In genomic region chr16:28998837-28999236, GRCh38 we compare ENCODE assay signal across 31 cellular contexts.
"Had no signal": no experiment of that assay in that cellular context is flagged by ENCODE, and none has a peak within 500 bp of the region (broad histone marks: within the 10 kb centered on the region; RNA-seq: fewer than 3 reads in every experiment).

No MANE protein-coding gene starts in this region.

- H3K4me1 Mint-ChIP-seq: brain, nephron had no signal

- H3K36me3 ChIP-seq: ascending aorta, cardiac muscle cell, colonic mucosa, esophagus squamous epithelium, heart right ventricle, left lung, ovary, sigmoid colon, uterus, WERI-Rb-1 had no signal

- H3K27ac ChIP-seq: ascending aorta, cardiac muscle cell, colonic mucosa, epithelial cell of prostate, esophagus squamous epithelium, heart right ventricle, left lung, ovary, sigmoid colon, uterus, WERI-Rb-1 had no signal

- H3K27ac Mint-ChIP-seq: brain; nephron; progenitor cell of endocrine pancreas; stimulated activated memory B cell treated with anti-CD40 and anti-IgM and Interleukin-4, amounts not matched to agents 10 μg/mL and 1 μg/mL and 100 μg/mL, for 72 hours; type B pancreatic cell had no signal

- DNase-seq: activated CD4-positive, alpha-beta T cell treated with anti-CD3 and anti-CD28 coated beads for 48 hours; activated CD4-positive, alpha-beta T cell treated with anti-CD3 and anti-CD28 coated beads, Interleukin-2, amount 50 U/mL, for 48 hours; activated CD8-positive, alpha-beta memory T cell treated with anti-CD3 and anti-CD28 coated beads for 24 hours; cerebellar nuclear complex; colonic mucosa; effector CD8-positive, alpha-beta T cell; esophagus squamous epithelium; foreskin melanocyte; heart right ventricle; left lung; mucosa of descending colon; ovary; sigmoid colon; small intestine; stimulated activated CD4-positive, alpha-beta T cell treated with anti-CD3 and anti-CD28 coated beads, Interleukin-4, amount 100 ng/mL, for 24 hours; stimulated activated naive CD8-positive, alpha-beta T cell treated with anti-CD3 and anti-CD28 coated beads, Interleukin-15, amount 100 ng/mL, for 72 hours; substantia nigra; T-helper 17 cell; T1000; uterus; WERI-Rb-1 had no signal

- H3K9me3 Mint-ChIP-seq: activated naive CD4-positive, alpha-beta T cell treated with anti-CD3 and anti-CD28 coated beads, Interleukin-2, amount 50 U/mL, for 24 hours; nephron; stimulated activated memory B cell treated with anti-CD40 and anti-IgM and Interleukin-4, amounts not matched to agents 10 μg/mL and 1 μg/mL and 100 μg/mL, for 72 hours; stimulated activated naive CD8-positive, alpha-beta T cell treated with anti-CD3 and anti-CD28 coated beads, Interleukin-15, amount 100 ng/mL, for 72 hours; type B pancreatic cell had no signal

- ATAC-seq: activated CD4-positive, CD25-positive, alpha-beta regulatory T cell treated with anti-CD3 and anti-CD28 coated beads, Interleukin-2, amount 50 U/mL, for 24 hours; heart right ventricle; left lung; mucosa of descending colon; stimulated activated memory B cell treated with anti-CD40 and anti-IgM and Interleukin-4, amounts not matched to agents 10 μg/mL and 1 μg/mL and 100 μg/mL, for 72 hours; stimulated activated naive CD8-positive, alpha-beta T cell treated with anti-CD3 and anti-CD28 coated beads, Interleukin-15, amount 100 ng/mL, for 72 hours; T-helper 17 cell had no signal

- H3K9me3 ChIP-seq: ascending aorta, colonic mucosa, esophagus squamous epithelium, heart right ventricle, left lung, mucosa of descending colon, ovary, sigmoid colon, uterus had no signal

- H3K27me3 Mint-ChIP-seq: activated naive CD4-positive, alpha-beta T cell treated with anti-CD3 and anti-CD28 coated beads, Interleukin-2, amount 50 U/mL, for 24 hours; stimulated activated naive CD8-positive, alpha-beta T cell treated with anti-CD3 and anti-CD28 coated beads, Interleukin-15, amount 100 ng/mL, for 72 hours; T-helper 17 cell had no signal

- H3K36me3 Mint-ChIP-seq: activated naive CD4-positive, alpha-beta T cell treated with anti-CD3 and anti-CD28 coated beads, Interleukin-2, amount 50 U/mL, for 24 hours; brain; stimulated activated memory B cell treated with anti-CD40 and anti-IgM and Interleukin-4, amounts not matched to agents 10 μg/mL and 1 μg/mL and 100 μg/mL, for 72 hours; type B pancreatic cell had no signal

- H3K4me3 Mint-ChIP-seq: activated naive CD4-positive, alpha-beta T cell treated with anti-CD3 and anti-CD28 coated beads, Interleukin-2, amount 50 U/mL, for 24 hours; brain; nephron; stimulated activated memory B cell treated with anti-CD40 and anti-IgM and Interleukin-4, amounts not matched to agents 10 μg/mL and 1 μg/mL and 100 μg/mL, for 72 hours; stimulated activated naive CD8-positive, alpha-beta T cell treated with anti-CD3 and anti-CD28 coated beads, Interleukin-15, amount 100 ng/mL, for 72 hours; T-helper 17 cell; type B pancreatic cell had no signal
